Comparison of ENCODE assay signal across 1 cellular context in genomic region chrX:119467842-119468185, GRCh38.
TF ChIP-seq lines count a peak whose summit lies in the region.

No MANE protein-coding gene starts in this region.

TF ChIP-seq in H1, 55 proteins besides CTCF, POLR2A, EP300 and RAD21 (continued from another document):
- TF ChIP-seq MAFK (IDR thresholded peaks at IDR 0.05; ENCODE audit: low read depth, low read length), result no peak
- TF ChIP-seq HDAC6 (IDR thresholded peaks at IDR 0.05; ENCODE audit: low read depth, low read length), result no peak
- no peak for TF ChIP-seq ATF2 (IDR thresholded peaks at IDR 0.05; ENCODE audit: low read length)
- TF ChIP-seq SP1 (IDR thresholded peaks at IDR 0.05; ENCODE audit: low read depth, low read length), result no peak
- TF ChIP-seq KDM5A (IDR thresholded peaks at IDR 0.05; ENCODE audit: low read length), result no peak
- TF ChIP-seq TEAD4 (IDR thresholded peaks at IDR 0.05; ENCODE audit: low read depth, low read length), result no peak
- TF ChIP-seq CEBPB (IDR thresholded peaks at IDR 0.05; ENCODE audit: low read depth, low read length), result no peak
- TF ChIP-seq ASH2L (IDR thresholded peaks at IDR 0.05; ENCODE audit: low read length), result no peak
- no peak for TF ChIP-seq ZNF274 (IDR thresholded peaks at IDR 0.05; ENCODE audit: borderline replicate concordance, extremely low read depth, low read length)
- no peak for TF ChIP-seq TCF12 (IDR thresholded peaks at IDR 0.05; ENCODE audit: low read depth, low read length)
- no peak for TF ChIP-seq SP4 (IDR thresholded peaks at IDR 0.05; ENCODE audit: low read length)
TF ChIP-seq in H1: peak in this region for 0.
